Comparison of ENCODE assay signal across 16 cellular contexts in genomic region chr6:146860583-146860982, GRCh38.
"Had no signal": no experiment of that assay in that cellular context is flagged by ENCODE, and none has a peak within 500 bp of the region (broad histone marks: within the 10 kb centered on the region; RNA-seq: fewer than 3 reads in every experiment).

No MANE protein-coding gene starts in this region.

- H3K27ac ChIP-seq: esophagus muscularis mucosa, gastrocnemius medialis, lower lobe of right lung, pancreas, thyroid gland, vagina had no signal

- H3K4me3 Mint-ChIP-seq: activated CD8-positive, alpha-beta memory T cell treated with anti-CD3 and anti-CD28 coated beads, Interleukin-2, amount 10 ng/mL, durations not matched to agents 7 days and 5 days; activated naive CD8-positive, alpha-beta T cell treated with anti-CD3 and anti-CD28 coated beads for 36 hours; activated T-cell treated with anti-CD3 and anti-CD28 coated beads, Interleukin-2, amount 50 U/mL, for 24 hours; naive B cell; T-helper 2 cell treated with Interferon-gamma antibody and Interleukin-4, amounts not matched to agents 5 μg/mL and 100 μg/mL, for 36 hours had no signal

- H3K36me3 ChIP-seq: esophagus muscularis mucosa, gastrocnemius medialis, lower lobe of right lung, pancreas, thyroid gland, vagina had no signal

- H3K4me2 ChIP-seq: smooth muscle cell had no signal

- H3K4me1 ChIP-seq: pancreas, vagina had no signal

- H3K27ac Mint-ChIP-seq: activated CD8-positive, alpha-beta memory T cell treated with anti-CD3 and anti-CD28 coated beads, Interleukin-2, amount 10 ng/mL, durations not matched to agents 7 days and 5 days; activated naive CD8-positive, alpha-beta T cell treated with anti-CD3 and anti-CD28 coated beads for 36 hours; activated T-cell treated with anti-CD3 and anti-CD28 coated beads, Interleukin-2, amount 50 U/mL, for 24 hours; naive B cell; T-helper 2 cell treated with Interferon-gamma antibody and Interleukin-4, amounts not matched to agents 5 μg/mL and 100 μg/mL, for 36 hours had no signal

- H3K9me3 Mint-ChIP-seq: activated naive CD8-positive, alpha-beta T cell treated with anti-CD3 and anti-CD28 coated beads for 36 hours; activated T-cell treated with anti-CD3 and anti-CD28 coated beads, Interleukin-2, amount 50 U/mL, for 24 hours; T-helper 2 cell treated with Interferon-gamma antibody and Interleukin-4, amounts not matched to agents 5 μg/mL and 100 μg/mL, for 36 hours had no signal

- H3K4me3 ChIP-seq: esophagus muscularis mucosa, gastrocnemius medialis, lower lobe of right lung, pancreas, smooth muscle cell, thyroid gland, vagina had no signal

- H3K27me3 ChIP-seq: esophagus muscularis mucosa, gastrocnemius medialis, pancreas, thyroid gland, vagina had no signal

- H3K9me3 ChIP-seq: esophagus muscularis mucosa, gastrocnemius medialis, lower lobe of right lung, pancreas, thyroid gland, vagina had no signal

- ATAC-seq: activated CD8-positive, alpha-beta memory T cell treated with anti-CD3 and anti-CD28 coated beads, Interleukin-2, amount 10 ng/mL, durations not matched to agents 7 days and 5 days; gastrocnemius medialis; lower lobe of right lung had no signal

- DNase-seq: activated CD4-positive, alpha-beta T cell treated with anti-CD3 and anti-CD28 coated beads for 1 hour; activated CD4-positive, alpha-beta T cell treated with anti-CD3 and anti-CD28 coated beads, Interleukin-2, amount 50 U/mL, for 48 hours; activated CD8-positive, alpha-beta memory T cell treated with anti-CD3 and anti-CD28 coated beads, Interleukin-2, amount 10 ng/mL, durations not matched to agents 7 days and 5 days; activated effector memory CD4-positive, alpha-beta T cell treated with anti-CD3 and anti-CD28 coated beads, Interleukin-2, amount 50 U/mL, for 16 hours; activated naive CD8-positive, alpha-beta T cell treated with anti-CD3 and anti-CD28 coated beads for 36 hours; activated T-cell treated with anti-CD3 and anti-CD28 coated beads, Interleukin-2, amount 50 U/mL, for 24 hours; gastrocnemius medialis; kidney glomerular epithelial cell; lower lobe of right lung; naive B cell; pancreas; thyroid gland had no signal

- H3K36me3 Mint-ChIP-seq: activated CD8-positive, alpha-beta memory T cell treated with anti-CD3 and anti-CD28 coated beads, Interleukin-2, amount 10 ng/mL, durations not matched to agents 7 days and 5 days; activated naive CD8-positive, alpha-beta T cell treated with anti-CD3 and anti-CD28 coated beads for 36 hours; naive B cell had no signal
